In the genomic region with DNA sequence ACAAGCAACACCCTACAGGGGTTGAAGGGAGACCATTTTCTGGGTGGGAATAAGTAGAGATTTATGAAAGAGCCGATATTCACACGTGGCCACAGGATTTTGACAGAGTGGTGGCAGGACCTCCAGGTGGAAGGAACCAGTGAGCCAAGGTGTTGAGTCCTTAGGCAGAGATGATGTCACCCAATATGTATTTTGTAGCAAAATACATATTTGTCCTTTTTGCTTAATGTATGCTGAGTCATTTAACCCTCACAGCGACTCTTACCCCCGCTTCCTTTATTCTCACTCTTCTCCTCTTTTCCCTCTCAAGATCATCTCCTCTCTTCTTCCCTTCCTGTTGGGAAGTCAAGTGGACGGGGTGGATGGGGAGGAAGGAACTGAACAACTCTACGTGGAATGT, we compare ENCODE assay signal across 22 cellular contexts.
DNase-seq lines count a peak whose midpoint lies in the region; ATAC-seq, FAIRE-seq and TF ChIP-seq lines count a peak whose summit lies in the region.
"Had no signal": no experiment of that assay in that cellular context is flagged by ENCODE, and none has a peak within 500 bp of the region (broad histone marks: within the 10 kb centered on the region; RNA-seq: fewer than 3 reads in every experiment).

No MANE protein-coding gene starts in this region.

- no peaks in the 10 kb centered on the region for H4K20me1 ChIP-seq in endothelial cell of umbilical vein (replicated peaks; ENCODE audit: control insufficient read depth, extremely low read depth, insufficient read depth, low read length)

- H3K27ac Mint-ChIP-seq in Caco-2 (ENCODE audit: unreplicated experiment) = peak overlapping the region; percentile 83
- H3K27ac Mint-ChIP-seq: activated CD4-positive, alpha-beta T cell treated with anti-CD3 and anti-CD28 coated beads, Interleukin-2, amount 10 ng/mL, durations not matched to agents 7 days and 5 days; activated naive CD8-positive, alpha-beta T cell treated with anti-CD3 and anti-CD28 coated beads, Interleukin-2, amount 50 U/mL, for 24 hours; CD4-positive, CD25-positive, alpha-beta regulatory T cell; dendritic cell treated with granulocyte-macrophage colony-stimulating factor and Interleukin-4, amounts not matched to agents 40 ng/mL and 50 ng/mL, for 4 days; immature natural killer cell had no signal

- H3K36me3 ChIP-seq in Caco-2 (ENCODE audit: control insufficient read depth, insufficient read depth, low read length) = no peaks in the 10 kb centered on the region
- H3K36me3 ChIP-seq in endothelial cell of umbilical vein (ENCODE audit: control insufficient read depth in 2 of 2, extremely low read depth in 1 of 2, insufficient read depth in 2 of 2, low read length in 2 of 2) = no peaks in the 10 kb centered on the region
- no peaks in the 10 kb centered on the region for H3K36me3 ChIP-seq in pancreas
- H3K36me3 ChIP-seq: transverse colon had no signal

- ATAC-seq in pancreas = peak; percentile 23 to 60 (median 26)
- no peak for ATAC-seq in HG03095 (IDR thresholded peaks at IDR 0.05; ENCODE audit: unreplicated experiment)
- no peak for ATAC-seq in HG02852 (IDR thresholded peaks at IDR 0.05; ENCODE audit: unreplicated experiment)
- ATAC-seq: activated naive CD8-positive, alpha-beta T cell treated with anti-CD3 and anti-CD28 coated beads, Interleukin-2, amount 50 U/mL, for 24 hours; activated T-cell treated with anti-CD3 and anti-CD28 coated beads, Interleukin-2, amount 50 U/mL, for 4 hours; mucosa of descending colon had no signal

- H3K4me1 ChIP-seq in Caco-2 (peaks cover 26% of the 10 kb centered on the region), endothelial cell of umbilical vein (ENCODE audit: control insufficient read depth, extremely low read depth, insufficient read depth, low read length) (peaks cover 52% of the 10 kb centered on the region), pancreas (no peaks in the 10 kb centered on the region)
- H3K4me1 ChIP-seq: psoas muscle had no signal

- H3K4me3 Mint-ChIP-seq in Caco-2 (ENCODE audit: unreplicated experiment) = no peak overlapping the region
- H3K4me3 Mint-ChIP-seq: activated CD4-positive, alpha-beta T cell treated with anti-CD3 and anti-CD28 coated beads, Interleukin-2, amount 10 ng/mL, durations not matched to agents 7 days and 5 days; activated naive CD8-positive, alpha-beta T cell treated with anti-CD3 and anti-CD28 coated beads, Interleukin-2, amount 50 U/mL, for 24 hours; activated T-cell treated with anti-CD3 and anti-CD28 coated beads, Interleukin-2, amount 50 U/mL, for 4 hours; CD4-positive, CD25-positive, alpha-beta regulatory T cell; dendritic cell treated with granulocyte-macrophage colony-stimulating factor and Interleukin-4, amounts not matched to agents 40 ng/mL and 50 ng/mL, for 4 days; immature natural killer cell had no signal

- peak overlapping the region; percentile 88 for H3K27ac ChIP-seq in endothelial cell of umbilical vein (ENCODE audit: insufficient read depth, low read depth, low read length)
- no peak overlapping the region for H3K27ac ChIP-seq in pancreas
- H3K27ac ChIP-seq: psoas muscle had no signal

- BruUV-seq in Caco-2 (replicated peaks; lab: Mats Ljungman, UMichigan) (no TSS peak), endothelial cell of umbilical vein (replicated peaks; lab: Mats Ljungman, UMichigan) (no TSS peak)

- dilution Hi-C loops in endothelial cell of umbilical vein (cut with MboI; ENCODE audit: extremely low pct_ligation_motif_present, low sequenced_read_pairs) = no loop called here

- H3K9me3 ChIP-seq in Caco-2 (no peaks in the 10 kb centered on the region), endothelial cell of umbilical vein (replicated peaks; ENCODE audit: control insufficient read depth, insufficient read depth, low read length) (no peaks in the 10 kb centered on the region), pancreas (no peaks in the 10 kb centered on the region)
- H3K9me3 ChIP-seq: mucosa of descending colon, psoas muscle, transverse colon had no signal

- peak overlapping the region; percentile 70 for H3K9ac ChIP-seq in endothelial cell of umbilical vein (replicated peaks; ENCODE audit: extremely low read depth, insufficient read depth, low read length)

- FAIRE-seq in endothelial cell of umbilical vein (lab: Jason Lieb, UNC) = peak; percentile 77
- FAIRE-seq in pancreas (lab: Jason Lieb, UNC) = no peak

- POLR2A ChIA-PET in Caco-2 (lab: Charles Lee) (no interaction called here), endothelial cell of umbilical vein (lab: Charles Lee) (interaction anchor here (1.0 kb wide), 1 partner anchor 217 kb away, joined by 4 read pairs; no protein-coding TSS in a partner anchor)

- no peak for TF ChIP-seq POLR2A in endothelial cell of umbilical vein (IDR thresholded peaks at IDR 0.05; ENCODE audit: low read depth, low read length)

- no peaks in the 10 kb centered on the region for H3K36me3 Mint-ChIP-seq in Caco-2 (ENCODE audit: insufficient read depth, unreplicated experiment)
- H3K36me3 Mint-ChIP-seq: CD4-positive, CD25-positive, alpha-beta regulatory T cell; immature natural killer cell had no signal

- H3K4me1 Mint-ChIP-seq in Caco-2 (ENCODE audit: low read depth, unreplicated experiment) = peaks cover 18% of the 10 kb centered on the region

- TF ChIP-seq CTCF in Caco-2 (IDR thresholded peaks at IDR 0.05; ENCODE audit: insufficient read depth in 1 of 2, low read depth in 1 of 2, low read length in 1 of 2, severe bottlenecking in 1 of 2, unreplicated experiment in 1 of 2) (no peak), endothelial cell of umbilical vein (IDR thresholded peaks at IDR 0.05; ENCODE audit: extremely low read depth in 1 of 2, insufficient read depth in 1 of 2, low read depth in 1 of 2, low read length in 2 of 2) (no peak), pancreas (IDR thresholded peaks at IDR 0.05) (no peak)

- no peak overlapping the region for H3K4me3 ChIP-seq in Caco-2 (ENCODE audit: low read depth, low read length)
- H3K4me3 ChIP-seq in endothelial cell of umbilical vein (replicated peaks in 1 of 3; ENCODE audit: insufficient read depth in 1 of 3, low read depth in 1 of 3, low read length in 3 of 3) = no peak overlapping the region
- H3K4me3 ChIP-seq in pancreas = no peak overlapping the region
- H3K4me3 ChIP-seq: mucosa of descending colon, psoas muscle, transverse colon had no signal

- no peaks in the 10 kb centered on the region for H3K27me3 Mint-ChIP-seq in Caco-2 (ENCODE audit: insufficient read depth, unreplicated experiment)

- intact Hi-C loops in Caco-2 (cut with micrococcal nuclease; ENCODE audit: unreplicated experiment) (no loop called here), endothelial cell of umbilical vein (cut with micrococcal nuclease) (loop anchor here (1.0 to 10.0 kb wide), 3 partner anchors 377 to 1271 kb away; no protein-coding TSS in a partner anchor), pancreas (cut with DNase I) (no loop called here)

- DNase-seq in Caco-2 (no peak), NCI-H460 (ENCODE audit: extremely low read depth, low read depth) (peak; percentile 2), endothelial cell of umbilical vein (ENCODE audit: low read depth, low spot score) (peak; percentile 64), pancreas (no peak), DMS 273 (lab: John Stamatoyannopoulos, UW; ENCODE audit: unreplicated experiment) (no peak)
- no peak for DNase-seq in activated CD4-positive, alpha-beta T cell treated with anti-CD3 and anti-CD28 coated beads, Interleukin-2, amount 50 U/mL, for 48 hours
- DNase-seq: activated CD4-positive, alpha-beta T cell treated with anti-CD3 and anti-CD28 coated beads, Interleukin-2, amount 10 ng/mL, durations not matched to agents 7 days and 5 days; activated naive CD8-positive, alpha-beta T cell treated with anti-CD3 and anti-CD28 coated beads, Interleukin-2, amount 50 U/mL, for 24 hours; activated T-cell treated with anti-CD3 and anti-CD28 coated beads, Interleukin-2, amount 50 U/mL, for 4 hours; CD4-positive, CD25-positive, alpha-beta regulatory T cell; foreskin melanocyte; GDM1; immature natural killer cell; mucosa of descending colon; NCI-H146; NCI-H510A; psoas muscle; T-helper 9 cell; transverse colon had no signal

- H3K9me1 ChIP-seq in endothelial cell of umbilical vein (replicated peaks; ENCODE audit: control insufficient read depth, extremely low read depth, insufficient read depth, low read length) = no peaks in the 10 kb centered on the region

- CTCF ChIA-PET in Caco-2 (lab: Charles Lee) (interaction anchor here (0.6 kb wide), 1 partner anchor 115 kb away, joined by 3 read pairs; no protein-coding TSS in a partner anchor), endothelial cell of umbilical vein (lab: Charles Lee) (no interaction called here)

- 70 to 73% methylated on average over 6 of the region's 6 CpGs for WGBS in pancreas, 2 donors

- no peaks in the 10 kb centered on the region for H3K79me2 ChIP-seq in endothelial cell of umbilical vein (ENCODE audit: control insufficient read depth, insufficient read depth, low read length)

- peak overlapping the region; percentile 14 for H3K4me2 ChIP-seq in endothelial cell of umbilical vein (ENCODE audit: insufficient read depth, low read length)

- H3K27me3 ChIP-seq in Caco-2 (replicated peaks; ENCODE audit: control insufficient read depth, insufficient read depth, low read length) (no peaks in the 10 kb centered on the region), endothelial cell of umbilical vein (ENCODE audit: control insufficient read depth in 2 of 2, insufficient read depth in 2 of 2, low read length in 2 of 2) (no peaks in the 10 kb centered on the region), pancreas (no peaks in the 10 kb centered on the region)
- H3K27me3 ChIP-seq: transverse colon had no signal

- H3K9me3 Mint-ChIP-seq in Caco-2 (ENCODE audit: unreplicated experiment) = no peaks in the 10 kb centered on the region
- H3K9me3 Mint-ChIP-seq: activated CD4-positive, alpha-beta T cell treated with anti-CD3 and anti-CD28 coated beads, Interleukin-2, amount 10 ng/mL, durations not matched to agents 7 days and 5 days; activated naive CD8-positive, alpha-beta T cell treated with anti-CD3 and anti-CD28 coated beads, Interleukin-2, amount 50 U/mL, for 24 hours; activated T-cell treated with anti-CD3 and anti-CD28 coated beads, Interleukin-2, amount 50 U/mL, for 4 hours; dendritic cell treated with granulocyte-macrophage colony-stimulating factor and Interleukin-4, amounts not matched to agents 40 ng/mL and 50 ng/mL, for 4 days; immature natural killer cell had no signal

- H2AFZ ChIP-seq in endothelial cell of umbilical vein (ENCODE audit: low read depth, low read length) = no peak overlapping the region

TF ChIP-seq in endothelial cell of umbilical vein, 7 proteins besides CTCF, POLR2A, EP300 and RAD21 (continues in another document):
- TF ChIP-seq FOS (IDR thresholded peaks at IDR 0.05; ENCODE audit: borderline replicate concordance, insufficient read depth, low read length) (peak; percentile 95), MYC (IDR thresholded peaks at IDR 0.05; ENCODE audit: low read depth, low read length) (no peak), POLR2AphosphoS5 (IDR thresholded peaks at IDR 0.05; ENCODE audit: insufficient read depth, low read depth, low read length) (peak; percentile 63), JUN (IDR thresholded peaks at IDR 0.05; ENCODE audit: borderline replicate concordance, insufficient read depth, insufficient read length, low read depth) (peak; percentile 66), GATA2 (IDR thresholded peaks at IDR 0.05; ENCODE audit: insufficient read depth, insufficient read length, low read depth, low read length) (peak; percentile 17), EZH2 (IDR thresholded peaks at IDR 0.05; ENCODE audit: borderline replicate concordance, low read depth, low read length, severe bottlenecking) (no peak)

Comparison
In these comparisons a context has a peak if more than half of its experiments do, and no peak if none do; other contexts are left out.
1. DNase-seq: peak in NCI-H460 (single experiment) and endothelial cell of umbilical vein (single experiment); none in Caco-2 (0 of 2), pancreas (0 of 6), DMS 273 (single experiment) and activated CD4-positive, alpha-beta T cell treated with anti-CD3 and anti-CD28 coated beads, Interleukin-2, amount 50 U/mL, for 48 hours (0 of 2).
2. ATAC-seq: peak in pancreas (4 of 4); none in HG03095 (single experiment) and HG02852 (single experiment).